In the genomic region with DNA sequence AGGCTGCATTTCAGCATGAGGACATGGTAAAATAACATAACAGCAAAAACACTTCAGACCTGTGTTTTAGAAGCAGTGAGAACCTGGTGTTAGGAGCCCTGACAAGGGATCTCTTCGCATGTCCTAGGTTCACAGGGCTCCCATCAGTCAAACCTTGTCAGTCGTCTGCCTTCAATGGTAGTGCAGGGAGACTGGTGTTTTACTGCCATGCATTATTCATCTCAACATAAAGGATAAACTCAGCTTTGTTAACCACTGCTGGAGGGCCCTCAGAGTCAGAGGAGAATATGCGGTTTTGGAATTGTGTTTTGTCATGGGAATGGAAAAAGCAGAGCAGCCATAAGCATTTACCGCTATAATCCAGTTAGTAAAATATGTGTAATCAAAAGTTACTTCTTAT, we compare ENCODE assay signal across 22 cellular contexts.
"Had no signal": no experiment of that assay in that cellular context is flagged by ENCODE, and none has a peak within 500 bp of the region (broad histone marks: within the 10 kb centered on the region; RNA-seq: fewer than 3 reads in every experiment).

No MANE protein-coding gene starts in this region.

- H3K27ac ChIP-seq: Peyer's patch, VCaP had no signal

- H3K9me3 ChIP-seq: Peyer's patch had no signal

- H3K4me3 ChIP-seq: Peyer's patch had no signal

- DNase-seq: activated CD4-positive, alpha-beta memory T cell treated with anti-CD3 and anti-CD28 coated beads, Interleukin-2, amount 10 ng/mL, durations not matched to agents 7 days and 5 days; activated CD4-positive, alpha-beta T cell treated with anti-CD3 and anti-CD28 coated beads, Interleukin-2, amount 50 U/mL, for 1 hour; activated CD4-positive, CD25-positive, alpha-beta regulatory T cell; activated gamma-delta T cell; activated naive CD4-positive, alpha-beta T cell treated with anti-CD3 and anti-CD28 coated beads, Interleukin-2, amount 10 ng/mL, durations not matched to agents 7 days and 5 days; activated naive CD8-positive, alpha-beta T cell treated with anti-CD3 and anti-CD28 coated beads for 36 hours; activated T-cell treated with anti-CD3 and anti-CD28 coated beads for 4 hours; activated T-cell treated with anti-CD3 and anti-CD28 coated beads, Interleukin-2, amount 50 U/mL, for 48 hours; KG1; NCI-H1048; NCI-H146; NCI-H187 treated with DMSO at 0.1 percent for 48 hours; NCI-H2081 treated with DMSO at 0.1 percent for 48 hours; NCI-H2171; NCI-H226; NCI-H510A treated with DMSO at 0.1 percent for 48 hours; Peyer's patch; SHP77 treated with DMSO at 0.1 percent for 48 hours; T-helper 17 cell; T1000 had no signal

- H3K4me1 ChIP-seq: Peyer's patch had no signal

- H3K4me1 Mint-ChIP-seq: activated CD4-positive, alpha-beta memory T cell treated with anti-CD3 and anti-CD28 coated beads, Interleukin-2, amount 10 ng/mL, durations not matched to agents 7 days and 5 days; activated naive CD4-positive, alpha-beta T cell treated with anti-CD3 and anti-CD28 coated beads, Interleukin-2, amount 10 ng/mL, durations not matched to agents 7 days and 5 days; activated naive CD8-positive, alpha-beta T cell treated with anti-CD3 and anti-CD28 coated beads for 36 hours; activated T-helper 17 cell treated with anti-CD3 and anti-CD28 coated beads, Interleukin-2, amount 50 U/mL, for 72 hours; T-helper 17 cell had no signal

- H3K36me3 Mint-ChIP-seq: activated naive CD4-positive, alpha-beta T cell treated with anti-CD3 and anti-CD28 coated beads, Interleukin-2, amount 10 ng/mL, durations not matched to agents 7 days and 5 days; activated naive CD8-positive, alpha-beta T cell treated with anti-CD3 and anti-CD28 coated beads for 36 hours had no signal

- H3K27ac Mint-ChIP-seq: activated CD4-positive, alpha-beta memory T cell treated with anti-CD3 and anti-CD28 coated beads, Interleukin-2, amount 10 ng/mL, durations not matched to agents 7 days and 5 days; activated naive CD4-positive, alpha-beta T cell treated with anti-CD3 and anti-CD28 coated beads, Interleukin-2, amount 10 ng/mL, durations not matched to agents 7 days and 5 days; activated naive CD8-positive, alpha-beta T cell treated with anti-CD3 and anti-CD28 coated beads for 36 hours; activated T-helper 17 cell treated with anti-CD3 and anti-CD28 coated beads, Interleukin-2, amount 50 U/mL, for 72 hours; T-helper 17 cell had no signal

- H3K36me3 ChIP-seq: Peyer's patch had no signal

- ATAC-seq: activated T-helper 17 cell treated with anti-CD3 and anti-CD28 coated beads, Interleukin-2, amount 50 U/mL, for 72 hours; T-helper 17 cell had no signal

- H3K4me3 Mint-ChIP-seq: activated CD4-positive, alpha-beta memory T cell treated with anti-CD3 and anti-CD28 coated beads, Interleukin-2, amount 10 ng/mL, durations not matched to agents 7 days and 5 days; activated naive CD4-positive, alpha-beta T cell treated with anti-CD3 and anti-CD28 coated beads, Interleukin-2, amount 10 ng/mL, durations not matched to agents 7 days and 5 days; activated naive CD8-positive, alpha-beta T cell treated with anti-CD3 and anti-CD28 coated beads for 36 hours; activated T-helper 17 cell treated with anti-CD3 and anti-CD28 coated beads, Interleukin-2, amount 50 U/mL, for 72 hours; T-helper 17 cell had no signal

- H3K27me3 ChIP-seq: Peyer's patch had no signal

- H3K27me3 Mint-ChIP-seq: activated CD4-positive, alpha-beta memory T cell treated with anti-CD3 and anti-CD28 coated beads, Interleukin-2, amount 10 ng/mL, durations not matched to agents 7 days and 5 days; activated naive CD4-positive, alpha-beta T cell treated with anti-CD3 and anti-CD28 coated beads, Interleukin-2, amount 10 ng/mL, durations not matched to agents 7 days and 5 days; activated naive CD8-positive, alpha-beta T cell treated with anti-CD3 and anti-CD28 coated beads for 36 hours; activated T-helper 17 cell treated with anti-CD3 and anti-CD28 coated beads, Interleukin-2, amount 50 U/mL, for 72 hours; T-helper 17 cell had no signal
